ENCODE assay signal across 1 cellular context in the genomic region with DNA sequence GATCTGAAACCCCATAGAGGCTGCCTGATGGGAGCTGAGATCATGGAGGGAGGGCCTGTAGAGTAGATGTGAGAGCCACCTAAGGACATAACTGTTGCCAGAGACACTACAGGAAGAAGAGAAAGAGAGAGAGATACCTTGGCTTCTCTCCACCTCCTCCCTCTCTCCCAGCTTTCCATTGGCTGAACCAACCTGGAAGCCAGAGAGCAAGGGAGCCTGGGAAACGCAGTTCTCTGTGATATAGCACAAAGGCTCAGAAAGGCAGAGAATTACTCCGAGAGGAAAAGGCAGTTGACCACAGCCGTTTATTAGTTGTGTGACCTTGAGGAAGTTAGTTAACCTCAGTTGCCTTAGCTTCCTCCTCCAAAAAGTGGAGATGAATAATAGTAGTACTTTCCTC.
TF ChIP-seq lines count a peak whose summit lies in the region.

No MANE protein-coding gene starts in this region.

TF ChIP-seq in K562, 482 proteins besides CTCF, POLR2A, EP300 and RAD21 (continued from another document and continues in another):
- TF ChIP-seq TSHZ1 (CRISPR knock-in tag; IDR thresholded peaks at IDR 0.05), result 0 out of 2 replicates have a peak, but pooled peaks have one; percentile 13
- 0 out of 2 replicates have a peak, but pooled peaks have one; percentile 14 for TF ChIP-seq THRB (CRISPR knock-in tag; conservative IDR thresholded peaks at IDR 0.05)
- no peak for TF ChIP-seq ZNF274 (IDR thresholded peaks at IDR 0.05; ENCODE audit: borderline replicate concordance, low read depth, low read length)
- 0 out of 2 replicates have a peak, but pooled peaks have one; percentile 22 for TF ChIP-seq ZNF436 (CRISPR knock-in tag; IDR thresholded peaks at IDR 0.05)
- TF ChIP-seq SIX5 (IDR thresholded peaks at IDR 0.05; ENCODE audit: borderline replicate concordance in 1 of 2, insufficient read depth in 1 of 2, low read depth in 1 of 2, low read length in 2 of 2), result peak; percentile 31 to 40; a peak in 2 of 4 replicates
- TF ChIP-seq KLF6 (CRISPR knock-in tag; IDR thresholded peaks at IDR 0.05; ENCODE audit: borderline replicate concordance), result 0 out of 2 replicates have a peak, but pooled peaks have one; percentile 19
- TF ChIP-seq HOMEZ (CRISPR knock-in tag; IDR thresholded peaks at IDR 0.05), result peak; percentile 73; the same call in 1 of the 2 replicates
- TF ChIP-seq, protein P1, sequence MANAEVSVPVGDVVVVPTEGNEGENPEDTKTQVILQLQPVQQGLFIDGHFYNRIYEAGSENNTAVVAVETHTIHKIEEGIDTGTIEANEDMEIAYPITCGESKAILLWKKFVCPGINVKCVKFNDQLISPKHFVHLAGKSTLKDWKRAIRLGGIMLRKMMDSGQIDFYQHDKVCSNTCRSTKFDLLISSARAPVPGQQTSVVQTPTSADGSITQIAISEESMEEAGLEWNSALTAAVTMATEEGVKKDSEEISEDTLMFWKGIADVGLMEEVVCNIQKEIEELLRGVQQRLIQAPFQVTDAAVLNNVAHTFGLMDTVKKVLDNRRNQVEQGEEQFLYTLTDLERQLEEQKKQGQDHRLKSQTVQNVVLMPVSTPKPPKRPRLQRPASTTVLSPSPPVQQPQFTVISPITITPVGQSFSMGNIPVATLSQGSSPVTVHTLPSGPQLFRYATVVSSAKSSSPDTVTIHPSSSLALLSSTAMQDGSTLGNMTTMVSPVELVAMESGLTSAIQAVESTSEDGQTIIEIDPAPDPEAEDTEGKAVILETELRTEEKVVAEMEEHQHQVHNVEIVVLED (CRISPR knock-in tag; IDR thresholded peaks at IDR 0.05), result no peak
- TF ChIP-seq GABPA (tag; conservative IDR thresholded peaks at IDR 0.05; ENCODE audit: low read depth), result peak; percentile 14; the same call in 1 of the 2 replicates
- TF ChIP-seq ID3 (CRISPR knock-in tag; IDR thresholded peaks at IDR 0.05), result no peak
- TF ChIP-seq ID3 (tag; IDR thresholded peaks at IDR 0.05), result 0 out of 2 replicates have a peak, but pooled peaks have one; percentile 32
- peak; percentile 67 for TF ChIP-seq ZNF143 (CRISPR knock-in tag; IDR thresholded peaks at IDR 0.05)
- 0 out of 4 replicates have a peak, but pooled peaks of 1 of the 2 experiments have one; percentile 26 for TF ChIP-seq MLX (CRISPR knock-in tag; conservative IDR thresholded peaks at IDR 0.05)
- TF ChIP-seq TFAP4 (CRISPR knock-in tag; IDR thresholded peaks at IDR 0.05; ENCODE audit: borderline replicate concordance), result no peak
- 0 out of 2 replicates have a peak, but pooled peaks have one; percentile 39 for TF ChIP-seq ELF1 (tag; IDR thresholded peaks at IDR 0.05)
- TF ChIP-seq ZNF766 (CRISPR knock-in tag; conservative IDR thresholded peaks at IDR 0.05), result 0 out of 2 replicates have a peak, but pooled peaks have one; percentile 23
- 0 out of 2 replicates have a peak, but pooled peaks have one; percentile 44 for TF ChIP-seq ZNF41 (CRISPR knock-in tag; conservative IDR thresholded peaks at IDR 0.05)
- TF ChIP-seq CXXC5 (CRISPR knock-in tag; IDR thresholded peaks at IDR 0.05), result 0 out of 2 replicates have a peak, but pooled peaks have one; percentile 26
- peak; percentile 84 for TF ChIP-seq HCFC1 (IDR thresholded peaks at IDR 0.05; ENCODE audit: low read depth, low read length)
- 0 out of 2 replicates have a peak, but pooled peaks have one; percentile 36 for TF ChIP-seq OTX1 (CRISPR knock-in tag; IDR thresholded peaks at IDR 0.05)
- TF ChIP-seq ETV1 (tag; conservative IDR thresholded peaks at IDR 0.05; ENCODE audit: low read depth), result peak; percentile 22; the same call in 1 of the 2 replicates
- 0 out of 2 replicates have a peak, but pooled peaks have one; percentile 20 for TF ChIP-seq NR2F6 (CRISPR knock-in tag; IDR thresholded peaks at IDR 0.05)
- 0 out of 2 replicates have a peak, but pooled peaks have one; percentile 20 for TF ChIP-seq E2F3 (CRISPR knock-in tag; IDR thresholded peaks at IDR 0.05)
- 0 out of 4 replicates have a peak, but pooled peaks of 1 of the 2 experiments have one; percentile 21 for TF ChIP-seq RCOR1 (IDR thresholded peaks at IDR 0.05; ENCODE audit: borderline replicate concordance in 1 of 2, low read depth in 2 of 2, low read length in 2 of 2)
- peak; percentile 92 for TF ChIP-seq ESRRA (IDR thresholded peaks at IDR 0.05; ENCODE audit: borderline replicate concordance, low read depth)
- TF ChIP-seq ZNF280B (CRISPR knock-in tag; IDR thresholded peaks at IDR 0.05), result no peak
- TF ChIP-seq PRDM10 (IDR thresholded peaks at IDR 0.05; ENCODE audit: partially characterized antibody), result peak; percentile 8
- no peak for TF ChIP-seq NR2C1 (IDR thresholded peaks at IDR 0.05)
- TF ChIP-seq NR2C1 (tag; IDR thresholded peaks at IDR 0.05), result 0 out of 2 replicates have a peak, but pooled peaks have one; percentile 22
- peak; percentile 93 for TF ChIP-seq HMBOX1 (IDR thresholded peaks at IDR 0.05)
- TF ChIP-seq SMAD4 (CRISPR knock-in tag; conservative IDR thresholded peaks at IDR 0.05), result peak; percentile 39; the same call in 1 of the 2 replicates
